In the genomic region with DNA sequence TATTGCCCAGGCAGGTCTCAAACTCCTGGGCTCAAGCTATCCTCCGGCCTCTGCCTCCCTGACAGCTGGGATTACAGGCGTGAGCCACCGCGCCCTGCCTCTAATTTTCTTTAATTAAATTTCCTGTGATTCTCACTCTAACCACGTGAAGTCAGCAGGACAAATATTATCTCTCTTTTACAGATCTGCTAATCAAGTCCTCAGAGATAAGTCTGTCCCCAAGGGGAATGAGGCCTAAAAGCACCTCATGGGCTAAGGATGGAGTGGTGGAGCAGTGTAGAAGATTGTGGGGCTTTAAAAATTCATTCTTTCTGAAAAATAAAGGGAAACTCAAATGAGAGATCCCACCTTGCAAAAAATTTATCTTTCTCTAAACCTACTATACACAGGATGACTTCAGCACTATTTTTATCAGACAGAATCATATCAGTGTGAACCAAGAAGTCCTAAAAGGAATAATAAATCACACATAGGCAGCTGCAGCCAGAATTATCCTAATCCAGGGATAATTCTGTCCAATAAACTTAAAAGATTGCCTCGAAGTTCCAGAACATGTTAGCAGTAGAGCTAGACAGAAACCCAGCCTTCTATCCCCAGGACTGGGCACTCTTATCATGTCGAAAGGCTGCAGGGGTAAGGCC, we compare ENCODE assay signal across 25 cellular contexts.
"Had no signal": no experiment of that assay in that cellular context is flagged by ENCODE, and none has a peak within 500 bp of the region (broad histone marks: within the 10 kb centered on the region; RNA-seq: fewer than 3 reads in every experiment).

No MANE protein-coding gene starts in this region.

- H3K36me3 ChIP-seq: breast epithelium, gastrocnemius medialis, left ventricle myocardium inferior, pancreas, prostate gland, transverse colon had no signal

- H3K4me3 ChIP-seq: breast epithelium, gastrocnemius medialis, left ventricle myocardium inferior, lung, pancreas, prostate gland, skin epidermis, testis, transverse colon had no signal

- H3K4me1 ChIP-seq: breast epithelium, gastrocnemius medialis, pancreas, prostate gland, testis, transverse colon had no signal

- H3K27me3 ChIP-seq: breast epithelium, gastrocnemius medialis, pancreas, testis, transverse colon had no signal

- H3K9me3 ChIP-seq: breast epithelium, gastrocnemius medialis, left ventricle myocardium inferior, pancreas, prostate gland, testis, transverse colon had no signal

- DNase-seq: activated CD4-positive, alpha-beta T cell treated with anti-CD3 and anti-CD28 coated beads for 4 hours; activated CD4-positive, alpha-beta T cell treated with anti-CD3 and anti-CD28 coated beads, Interleukin-2, amount 50 U/mL, for 4 hours; activated CD4-positive, CD25-positive, alpha-beta regulatory T cell; activated naive CD4-positive, alpha-beta T cell; activated T-cell treated with anti-CD3 and anti-CD28 coated beads for 4 hours; activated T-cell treated with anti-CD3 and anti-CD28 coated beads, Interleukin-2, amount 50 U/mL, for 72 hours; effector CD4-positive, alpha-beta T cell; gastrocnemius medialis; glutamatergic neuron; left ventricle myocardium inferior; naive B cell; pancreas; retina; stimulated activated CD4-positive, alpha-beta T cell treated with anti-CD3 and anti-CD28 coated beads, Interleukin-12 subunit alpha, Interleukin-12 subunit beta, amount 100 ng/mL, for 4 hours; stimulated activated CD4-positive, alpha-beta T cell treated with anti-CD3 and anti-CD28 coated beads, Interleukin-4, amount 100 ng/mL, for 1 hour; stimulated activated naive CD8-positive, alpha-beta T cell treated with anti-CD3 and anti-CD28 coated beads, Interleukin-15, Interleukin-2, amounts not matched to agents 100 U/mL and 50 U/mL, for 24 hours; T1000; testis; transverse colon had no signal

- ATAC-seq: activated naive CD4-positive, alpha-beta T cell treated with anti-CD3 and anti-CD28 coated beads, Interleukin-2, amount 50 U/mL, for 72 hours; activated T-cell treated with anti-CD3 and anti-CD28 coated beads, Interleukin-2, amount 50 U/mL, for 72 hours; gastrocnemius medialis; pancreas; sciatic nerve; stimulated activated naive CD8-positive, alpha-beta T cell treated with anti-CD3 and anti-CD28 coated beads, Interleukin-15, Interleukin-2, amounts not matched to agents 100 U/mL and 50 U/mL, for 24 hours had no signal

- H3K27ac ChIP-seq: breast epithelium, gastrocnemius medialis, left ventricle myocardium inferior, pancreas, prostate gland, skin epidermis, testis, transverse colon had no signal
